1 cellular context compared by ENCODE assay signal in genomic region chr22:49604732-49605302, GRCh38.
TF ChIP-seq lines count a peak whose summit lies in the region.

No MANE protein-coding gene starts in this region.

TF ChIP-seq in GM23338, 12 proteins besides CTCF, POLR2A, EP300 and RAD21 (continued from another document):
- no peak for TF ChIP-seq ZNF462 (CRISPR knock-in tag; IDR thresholded peaks at IDR 0.05)
TF ChIP-seq in GM23338: peak in this region for 0.
